ENCODE assay signal across 11 cellular contexts in the genomic region with DNA sequence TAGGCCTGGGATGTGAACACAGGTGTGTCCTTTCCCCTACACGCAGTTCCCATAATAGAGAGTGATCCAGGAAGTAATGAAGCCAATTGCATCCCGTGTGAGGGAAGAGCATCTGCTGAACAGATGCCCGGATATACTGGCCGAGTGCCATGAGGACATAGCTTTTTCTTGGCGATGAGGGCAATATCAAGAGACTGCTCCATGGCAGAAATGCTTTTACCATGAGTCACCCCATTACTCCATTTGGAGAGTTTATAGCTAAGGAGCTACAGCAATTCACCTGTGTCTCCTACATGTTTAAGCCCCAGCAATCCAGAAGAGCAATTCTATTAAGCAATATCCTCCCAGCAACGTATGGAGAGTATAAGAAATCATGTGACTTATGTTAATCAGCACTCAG.
DNase-seq lines count a peak whose midpoint lies in the region; ATAC-seq and TF ChIP-seq lines count a peak whose summit lies in the region.
"Had no signal": no experiment of that assay in that cellular context is flagged by ENCODE, and none has a peak within 500 bp of the region (broad histone marks: within the 10 kb centered on the region; RNA-seq: fewer than 3 reads in every experiment).

No MANE protein-coding gene starts in this region.

- intact Hi-C loops in left colon (cut with DNase I, micrococcal nuclease), result no loop called here

- no peak overlapping the region for H3K4me3 ChIP-seq in BJ (ENCODE audit: low read depth, low read length)
- no peak overlapping the region for H3K4me3 ChIP-seq in MG63
- H3K4me3 ChIP-seq: heart right ventricle, smooth muscle cell had no signal

- H3K27me3 ChIP-seq in BJ (ENCODE audit: control insufficient read depth, insufficient read depth, low read length), result no peaks in the 10 kb centered on the region
- no peaks in the 10 kb centered on the region for H3K27me3 ChIP-seq in MG63
- H3K27me3 ChIP-seq: heart right ventricle had no signal

- CTCF ChIA-PET in BJ (lab: Yijun Ruan, JAX), result no interaction called here

- H3K9me3 ChIP-seq in MG63, result no peaks in the 10 kb centered on the region
- H3K9me3 ChIP-seq: heart right ventricle had no signal

- peak; percentile 92 for ATAC-seq in left colon
- no peak for ATAC-seq in HG03108 (IDR thresholded peaks at IDR 0.05; ENCODE audit: unreplicated experiment)

- no peak for TF ChIP-seq CTCF in BJ (IDR thresholded peaks at IDR 0.05; ENCODE audit: insufficient read depth, low read depth, low read length)

- DNase-seq in BJ (ENCODE audit: low read depth), result peak; percentile 87
- DNase-seq in MG63, result peak; percentile 92
- peak; percentile 87 for DNase-seq in amniotic epithelial cell (ENCODE audit: low read depth)
- peak; percentile 84 to 88 for DNase-seq in left colon
- no peak for DNase-seq in foreskin melanocyte
- no peak for DNase-seq in SK-N-DZ (ENCODE audit: low spot score)
- no peak for DNase-seq in nucleus accumbens (lab: John Stamatoyannopoulos, UW)
- DNase-seq: activated T-cell treated with anti-CD3 and anti-CD28 coated beads, Interleukin-2, amount 50 U/mL, for 48 hours; heart right ventricle had no signal

- POLR2A ChIA-PET in BJ (lab: Charles Lee), result no interaction called here

- H3K36me3 ChIP-seq in BJ (ENCODE audit: control insufficient read depth, insufficient read depth, low read length) (no peaks in the 10 kb centered on the region), MG63 (no peaks in the 10 kb centered on the region)
- H3K36me3 ChIP-seq: heart right ventricle had no signal

Comparison
In these comparisons a context has a peak if more than half of its experiments do, and no peak if none do; other contexts are left out.
1. DNase-seq: peak in BJ (single experiment), MG63 (single experiment), amniotic epithelial cell (single experiment) and left colon (2 of 2); none in foreskin melanocyte (single experiment), SK-N-DZ (single experiment) and nucleus accumbens (0 of 56).